Comparison of ENCODE assay signal across 8 cellular contexts in genomic region chr1:229559336-229559801, GRCh38. TPM values are rescaled to one million over a fixed set of nuclear protein-coding genes. Genes with fewer than 3 reads are reported as not detected.
DNase-seq lines count a peak whose midpoint lies in the region; ATAC-seq, FAIRE-seq and TF ChIP-seq lines count a peak whose summit lies in the region.
"Not testable (repeated sequence)": the region's sequence is repeated elsewhere in the genome, so short reads cannot be mapped to it uniquely, and the experiment has no call there.

No MANE protein-coding gene starts in this region.

- dilution Hi-C loops in keratinocyte (cut with MboI; ENCODE audit: extremely low pct_ligation_motif_present, low sequenced_read_pairs), result not testable (repeated sequence)

- peak overlapping the region; percentile 77 for H3K9ac ChIP-seq in Karpas-422 (ENCODE audit: low read length)
- H3K9ac ChIP-seq in keratinocyte (ENCODE audit: control insufficient read depth, extremely low read depth, insufficient read depth, low read length), result peak overlapping the region; percentile 66
- H3K9ac ChIP-seq in neural progenitor cell, result not testable (repeated sequence)

- CTCF ChIA-PET in CD8-positive, alpha-beta T cell (lab: Charles Lee), result interaction anchor here (0.7 to 2.6 kb wide), 6 partner anchors 19 to 301 kb away, joined by 3 to 10 read pairs (median 3); partner anchors contain the start of genes TAF5L and URB2

- H3K9me2 ChIP-seq in Karpas-422 (replicated peaks; ENCODE audit: insufficient read depth, low read length), result not testable (repeated sequence)

- not testable (repeated sequence) for H3K9me3 ChIP-seq in CD8-positive, alpha-beta T cell (ENCODE audit: low read length); Karpas-422 (ENCODE audit: low read length); T-helper 17 cell (ENCODE audit: control insufficient read depth, low read length, poor library complexity, severe bottlenecking); keratinocyte (ENCODE audit: control insufficient read depth, low read depth, low read length); neural progenitor cell (ENCODE audit: low read depth)

- H3K36me3 Mint-ChIP-seq in CD8-positive, alpha-beta T cell; T-helper 17 cell (ENCODE audit: low read depth); activated naive CD8-positive, alpha-beta T cell treated with anti-CD3 and anti-CD28 coated beads for 36 hours; endothelial cell (ENCODE audit: low read depth, unreplicated experiment); neural progenitor cell: not testable (repeated sequence)

- not testable (repeated sequence) for H4K20me1 ChIP-seq in Karpas-422 (ENCODE audit: insufficient read depth, low read depth, low read length); keratinocyte (ENCODE audit: control insufficient read depth, extremely low read depth, insufficient read depth, low read length)
- peaks cover 22% of the 10 kb centered on the region for H4K20me1 ChIP-seq in neural progenitor cell (ENCODE audit: low read depth)

- not testable (repeated sequence) for H3K27me3 Mint-ChIP-seq in CD8-positive, alpha-beta T cell (ENCODE audit: low read depth); T-helper 17 cell; activated naive CD8-positive, alpha-beta T cell treated with anti-CD3 and anti-CD28 coated beads for 36 hours; endothelial cell (ENCODE audit: unreplicated experiment); neural progenitor cell (ENCODE audit: insufficient read depth, low read depth)

- not testable (repeated sequence) for H3K9me3 Mint-ChIP-seq in CD8-positive, alpha-beta T cell; activated naive CD8-positive, alpha-beta T cell treated with anti-CD3 and anti-CD28 coated beads for 36 hours; endothelial cell (ENCODE audit: unreplicated experiment); neural progenitor cell

- not testable (repeated sequence) for H3K36me3 ChIP-seq in CD8-positive, alpha-beta T cell (ENCODE audit: insufficient read depth, low read length); Karpas-422 (ENCODE audit: insufficient read depth, low read length); keratinocyte (ENCODE audit: control insufficient read depth in 2 of 2, extremely low read depth in 1 of 2, insufficient read depth in 2 of 2, low read length in 2 of 2); neural progenitor cell

- TF ChIP-seq CTCF in CD8-positive, alpha-beta T cell (IDR thresholded peaks at IDR 0.05); endothelial cell (IDR thresholded peaks at IDR 0.05; ENCODE audit: unreplicated experiment); keratinocyte (optimal IDR thresholded peaks at IDR 0.05 in 1 of 3, IDR thresholded peaks at IDR 0.05 in 1 of 3, conservative IDR thresholded peaks at IDR 0.05 in 1 of 3; ENCODE audit: extremely low read depth in 1 of 3, insufficient read depth in 2 of 3, low read length in 3 of 3); neural progenitor cell (IDR thresholded peaks at IDR 0.05): not testable (repeated sequence)

- H3K27ac Mint-ChIP-seq in CD8-positive, alpha-beta T cell, result peak overlapping the region; percentile 90
- H3K27ac Mint-ChIP-seq in T-helper 17 cell (peak overlapping the region; percentile 73), neural progenitor cell (peak overlapping the region; percentile 21)
- peak overlapping the region; percentile 78 for H3K27ac Mint-ChIP-seq in activated naive CD8-positive, alpha-beta T cell treated with anti-CD3 and anti-CD28 coated beads for 36 hours
- not testable (repeated sequence) for H3K27ac Mint-ChIP-seq in endothelial cell (ENCODE audit: unreplicated experiment)

- POLR2A ChIA-PET in CD8-positive, alpha-beta T cell (lab: Charles Lee), result interaction anchor here (0.6 to 3.1 kb wide), 10 partner anchors 28 to 1477 kb away, joined by 3 to 42 read pairs (median 4); partner anchors contain the start of genes ARF1, GALNT2, NUP133 and TAF5L

- not testable (repeated sequence) for H3K9me1 ChIP-seq in keratinocyte (ENCODE audit: control insufficient read depth, extremely low read depth, insufficient read depth, low read length)

- H3K27ac ChIP-seq in CD8-positive, alpha-beta T cell (ENCODE audit: low read depth, low read length), result peak overlapping the region; percentile 52
- H3K27ac ChIP-seq in Karpas-422 (ENCODE audit: low read length); neural progenitor cell: not testable (repeated sequence)
- H3K27ac ChIP-seq in keratinocyte (ENCODE audit: control insufficient read depth, insufficient read depth, low read length), result peak overlapping the region; percentile 38
- peak overlapping the region; percentile 88 for H3K27ac ChIP-seq in substantia nigra (ENCODE audit: low read depth, low read length, poor library complexity, severe bottlenecking)

- peaks cover 36% of the 10 kb centered on the region for H3K79me2 ChIP-seq in Karpas-422 (ENCODE audit: low read length)
- peaks cover 25% of the 10 kb centered on the region for H3K79me2 ChIP-seq in keratinocyte (ENCODE audit: control insufficient read depth, insufficient read depth, low read length)
- H3K79me2 ChIP-seq in neural progenitor cell (ENCODE audit: low read depth), result peaks cover 32% of the 10 kb centered on the region

- peaks cover 18% of the 10 kb centered on the region for H3K4me1 ChIP-seq in CD8-positive, alpha-beta T cell (ENCODE audit: insufficient read depth, low read length)
- H3K4me1 ChIP-seq in Karpas-422 (ENCODE audit: low read length), result peaks cover 49% of the 10 kb centered on the region
- peaks cover 11% of the 10 kb centered on the region for H3K4me1 ChIP-seq in keratinocyte (ENCODE audit: control insufficient read depth, extremely low read depth, insufficient read depth, low read length)
- peaks cover 27% of the 10 kb centered on the region for H3K4me1 ChIP-seq in neural progenitor cell

- H3K4me2 ChIP-seq in Karpas-422 (ENCODE audit: low read depth, low read length, poor library complexity, severe bottlenecking), result peak overlapping the region; percentile 88
- H3K4me2 ChIP-seq in keratinocyte (ENCODE audit: control insufficient read depth, extremely low read depth, insufficient read depth, low read depth, low read length), result peak overlapping the region; percentile 47
- H3K4me2 ChIP-seq in neural progenitor cell, result peak overlapping the region; percentile 77

- H3K4me1 Mint-ChIP-seq in CD8-positive, alpha-beta T cell (ENCODE audit: low read depth), result peaks cover 33% of the 10 kb centered on the region
- H3K4me1 Mint-ChIP-seq in T-helper 17 cell (peaks cover 30% of the 10 kb centered on the region), endothelial cell (ENCODE audit: unreplicated experiment) (peaks cover 22% of the 10 kb centered on the region), neural progenitor cell (peaks cover 36% of the 10 kb centered on the region)
- peaks cover 30% of the 10 kb centered on the region for H3K4me1 Mint-ChIP-seq in activated naive CD8-positive, alpha-beta T cell treated with anti-CD3 and anti-CD28 coated beads for 36 hours

- H2AFZ ChIP-seq in Karpas-422 (ENCODE audit: low read length) (peak overlapping the region; percentile 85), keratinocyte (ENCODE audit: control insufficient read depth, low read length) (peak overlapping the region; percentile 78), neural progenitor cell (replicated peaks) (peak overlapping the region; percentile 62)

- not testable (repeated sequence) for FAIRE-seq in keratinocyte (lab: Jason Lieb, UNC)

- H3K27me3 ChIP-seq in CD8-positive, alpha-beta T cell (ENCODE audit: insufficient read depth, low read length); Karpas-422 (ENCODE audit: low read length); keratinocyte (ENCODE audit: control insufficient read depth, extremely low read depth, insufficient read depth, low read length): not testable (repeated sequence)
- peaks cover 35% of the 10 kb centered on the region for H3K27me3 ChIP-seq in neural progenitor cell

- H3F3A ChIP-seq in neural progenitor cell (ENCODE audit: low read depth), result peaks cover 27% of the 10 kb centered on the region

- intact Hi-C loops in CD8-positive, alpha-beta T cell (cut with DNase I, micrococcal nuclease), result loop anchor here (1.0 to 5.0 kb wide), 8 partner anchors 51 to 1681 kb away; partner anchors contain the start of genes GALNT2 (in 2 of the 2), NUP133 (in 2 of the 2), CCSAP (in 1 of the 2) and GNPAT (in 1 of the 2)

- H3K4me3 Mint-ChIP-seq in CD8-positive, alpha-beta T cell, result peak overlapping the region; percentile 95
- H3K4me3 Mint-ChIP-seq in T-helper 17 cell (peak overlapping the region; percentile 95), endothelial cell (ENCODE audit: unreplicated experiment) (peak overlapping the region; percentile 94), neural progenitor cell (peak overlapping the region; percentile 93)
- H3K4me3 Mint-ChIP-seq in activated naive CD8-positive, alpha-beta T cell treated with anti-CD3 and anti-CD28 coated beads for 36 hours, result peak overlapping the region; percentile 84

- DNase-seq in CD8-positive, alpha-beta T cell; Karpas-422; T-helper 17 cell; activated naive CD8-positive, alpha-beta T cell treated with anti-CD3 and anti-CD28 coated beads for 36 hours; endothelial cell (ENCODE audit: low spot score); keratinocyte (ENCODE audit: low read depth, low spot score); neural progenitor cell (ENCODE audit: low spot score): not testable (repeated sequence)
- DNase-seq in substantia nigra (lab: John Stamatoyannopoulos, UW), result peak in 3 of 49 donors; percentile 2 to 45 (median 6)

- ATAC-seq in CD8-positive, alpha-beta T cell; T-helper 17 cell: not testable (repeated sequence)

- peak overlapping the region; percentile 82 for H3K4me3 ChIP-seq in CD8-positive, alpha-beta T cell (ENCODE audit: low read depth, low read length)
- H3K4me3 ChIP-seq in Karpas-422 (ENCODE audit: low read length) (peak overlapping the region; percentile 77), keratinocyte (ENCODE audit: control insufficient read depth in 2 of 3, extremely low read depth in 1 of 3, insufficient read depth in 2 of 3, low read depth in 1 of 3, low read length in 3 of 3) (peak overlapping the region; percentile 59 to 79 (median 67)), neural progenitor cell (peak overlapping the region; percentile 78)

RNA-seq across cellular contexts. Expression of gene ABCB10, which starts 0.9 kb away (rescaled TPM):
- total RNA-seq in CD8-positive, alpha-beta T cell, result 1 to 10 TPM; 6.1 to 7.6 TPM
- 19.9 and 27.8 TPM in 2 replicates for total RNA-seq in Karpas-422 (2014; rRNA removed; shearing (Covaris generic); ENCODE audit: low replicate concordance)
- total RNA-seq in T-helper 17 cell (10 to 100 TPM; 12.9 to 19.2 TPM), endothelial cell (ENCODE audit: unreplicated experiment) (18.3 TPM), neural progenitor cell (ENCODE audit: low replicate concordance) (11.6 and 11.9 TPM in 2 replicates)
- total RNA-seq in activated naive CD8-positive, alpha-beta T cell treated with anti-CD3 and anti-CD28 coated beads for 36 hours, result 10 to 100 TPM; 36.8 to 37.8 TPM
- polyA plus RNA-seq in keratinocyte, result 8.8 to 14.3 TPM (median 10.8 TPM) in 3 replicates
- 1.9 TPM for polyA plus RNA-seq in keratinocyte (2011; ENCODE audit: low read depth)
- 5.7 and 8.1 TPM in 2 replicates for polyA plus RNA-seq in keratinocyte (2011; cell fraction: cytosol; rRNA removed)
- 15.8 and 16.9 TPM in 2 replicates for polyA plus RNA-seq in keratinocyte (2011; cell fraction: nucleus; rRNA removed)
- polyA plus RNA-seq in keratinocyte (2012; ENCODE audit: low replicate concordance), result 5.9 and 9.5 TPM in 2 replicates
- 10.9 to 12.1 TPM (median 11.8 TPM) in 3 replicates for polyA minus RNA-seq in keratinocyte
- 9.4 TPM for polyA minus RNA-seq in keratinocyte (2011; cell fraction: cytosol; rRNA and poly(A)+ RNA removed)
- polyA minus RNA-seq in keratinocyte (2011; cell fraction: nucleus; rRNA and poly(A)+ RNA removed), result 10.0 and 16.4 TPM in 2 replicates

RNA-seq across cellular contexts. Expression of gene NUP133, which starts 51.2 kb away (rescaled TPM):
- 10 to 100 TPM; 49.0 to 50.7 TPM for total RNA-seq in CD8-positive, alpha-beta T cell
- total RNA-seq in Karpas-422 (2014; rRNA removed; shearing (Covaris generic); ENCODE audit: low replicate concordance), result 27.1 and 56.9 TPM in 2 replicates
- total RNA-seq in T-helper 17 cell, result 10 to 100 TPM; 26.0 to 35.9 TPM
- total RNA-seq in activated naive CD8-positive, alpha-beta T cell treated with anti-CD3 and anti-CD28 coated beads for 36 hours, result 10 to 100 TPM; 62.7 to 64.8 TPM
- total RNA-seq in endothelial cell (ENCODE audit: unreplicated experiment), result 53.5 TPM
- polyA plus RNA-seq in keratinocyte, result 16.8 to 25.2 TPM (median 22.2 TPM) in 3 replicates
- polyA plus RNA-seq in keratinocyte (2011; ENCODE audit: low read depth), result 21.3 TPM
- polyA plus RNA-seq in keratinocyte (2011; cell fraction: cytosol; rRNA removed), result 12.2 and 23.2 TPM in 2 replicates
- polyA plus RNA-seq in keratinocyte (2011; cell fraction: nucleus; rRNA removed), result 27.8 and 34.1 TPM in 2 replicates
- 14.6 and 15.2 TPM in 2 replicates for polyA plus RNA-seq in keratinocyte (2012; ENCODE audit: low replicate concordance)
- polyA minus RNA-seq in keratinocyte, result 9.0 to 34.6 TPM (median 27.4 TPM) in 3 replicates
- polyA minus RNA-seq in keratinocyte (2011; cell fraction: cytosol; rRNA and poly(A)+ RNA removed), result 20.9 TPM
- 24.5 and 37.1 TPM in 2 replicates for polyA minus RNA-seq in keratinocyte (2011; cell fraction: nucleus; rRNA and poly(A)+ RNA removed)
- 65.3 and 89.3 TPM in 2 replicates for total RNA-seq in neural progenitor cell (ENCODE audit: low replicate concordance)
